24 cellular contexts compared by ENCODE assay signal in the genomic region with DNA sequence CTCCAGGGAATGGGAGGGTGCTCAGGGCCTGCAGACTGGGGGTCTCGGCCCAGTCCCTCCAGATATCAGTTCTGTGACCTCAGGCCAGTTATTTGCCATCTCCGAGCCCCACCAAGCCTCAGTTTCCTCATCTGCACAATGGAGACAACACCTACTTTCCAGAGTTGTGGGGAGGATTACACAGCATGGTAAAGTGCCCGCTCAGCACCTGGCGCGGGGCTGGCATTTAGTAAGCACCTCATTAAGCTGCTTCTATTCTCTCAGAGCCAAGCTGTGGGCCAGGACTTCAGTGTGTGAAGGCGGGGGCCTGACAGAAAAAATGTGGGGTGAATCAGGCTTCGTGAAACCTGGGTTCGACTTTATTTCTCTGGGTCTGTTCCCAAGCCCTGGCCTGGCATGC. TPM values are rescaled to one million over a fixed set of nuclear protein-coding genes. Genes with fewer than 3 reads are reported as not detected.
DNase-seq lines count a peak whose midpoint lies in the region; ATAC-seq and TF ChIP-seq lines count a peak whose summit lies in the region.
"Had no signal": no experiment of that assay in that cellular context is flagged by ENCODE, and none has a peak within 500 bp of the region (broad histone marks: within the 10 kb centered on the region; RNA-seq: fewer than 3 reads in every experiment).

No MANE protein-coding gene starts in this region.

- peaks cover 12% of the 10 kb centered on the region for H3K9me3 Mint-ChIP-seq in MCF 10A (ENCODE audit: unreplicated experiment)

- intact Hi-C loops in mammary epithelial cell (cut with micrococcal nuclease) (no loop called here), MCF 10A (cut with micrococcal nuclease) (no loop called here)

- H3K36me3 ChIP-seq in mammary epithelial cell (ENCODE audit: insufficient read depth, low read length) (peaks cover 6% of the 10 kb centered on the region), suprapubic skin (no peaks in the 10 kb centered on the region)
- H3K36me3 ChIP-seq: BE2C had no signal

- no peaks in the 10 kb centered on the region for H3K27me3 ChIP-seq in mammary epithelial cell (ENCODE audit: insufficient read depth, low read length)
- H3K27me3 ChIP-seq in foreskin keratinocyte, result no peaks in the 10 kb centered on the region
- H3K27me3 ChIP-seq in suprapubic skin, result no peaks in the 10 kb centered on the region
- H3K27me3 ChIP-seq: BE2C had no signal

- no peak overlapping the region for H3K27ac Mint-ChIP-seq in MCF 10A (ENCODE audit: low read depth, unreplicated experiment)
- H3K27ac Mint-ChIP-seq: CD14-positive monocyte, GM23338, H9 had no signal

- H3K4me3 ChIP-seq in mammary epithelial cell (replicated peaks in 1 of 3; ENCODE audit: insufficient read depth in 1 of 3, low read depth in 2 of 3, low read length in 3 of 3) (no peak overlapping the region), suprapubic skin (peak overlapping the region; percentile 68)
- H3K4me3 ChIP-seq: GM23338 had no signal

- CTCF ChIA-PET in mammary epithelial cell (lab: Charles Lee; ENCODE audit: low non-redundant PET) (no interaction called here), MCF 10A (lab: Yijun Ruan, JAX) (interaction anchor here (3.8 kb wide), 1 partner anchor 39 kb away, joined by 24 read pairs; no protein-coding TSS in a partner anchor), RWPE1 (lab: Yijun Ruan, JAX) (interaction anchor here (0.7 to 1.0 kb wide), 2 partner anchors 39 to 43 kb away, joined by 3 to 4 read pairs; no protein-coding TSS in a partner anchor)

- no peak for ATAC-seq in foreskin keratinocyte
- ATAC-seq: GM23338 had no signal

- TF ChIP-seq CTCF in mammary epithelial cell (conservative IDR thresholded peaks at IDR 0.05 in 1 of 2, IDR thresholded peaks at IDR 0.05 in 1 of 2; ENCODE audit: extremely low read depth in 1 of 2, insufficient read depth in 1 of 2, low read depth in 1 of 2, low read length in 2 of 2) (no peak), MCF 10A (IDR thresholded peaks at IDR 0.05; ENCODE audit: unreplicated experiment) (no peak), RWPE1 (conservative IDR thresholded peaks at IDR 0.05; ENCODE audit: low read depth) (no peak), foreskin keratinocyte (conservative IDR thresholded peaks at IDR 0.05) (no peak), suprapubic skin (IDR thresholded peaks at IDR 0.05) (no peak)

- H3K4me3 Mint-ChIP-seq in MCF 10A (ENCODE audit: unreplicated experiment), result no peak overlapping the region
- H3K4me3 Mint-ChIP-seq: CD14-positive monocyte; CD8-positive, alpha-beta memory T cell; GM23338; H9 had no signal

- TF ChIP-seq POLR2A in suprapubic skin (IDR thresholded peaks at IDR 0.05), result no peak

- H3K4me1 ChIP-seq in mammary epithelial cell (ENCODE audit: insufficient read depth, low read length) (peaks cover 45% of the 10 kb centered on the region), foreskin keratinocyte (peaks cover 23% of the 10 kb centered on the region), suprapubic skin (peaks cover 68% of the 10 kb centered on the region)
- H3K4me1 ChIP-seq: BE2C had no signal

- WGBS in mammary epithelial cell (ENCODE audit: low coverage, missing lambda C conversion rate), result 96% methylated on average over 8 of the region's 8 CpGs
- 53% methylated on average over 8 of the region's 8 CpGs for WGBS in suprapubic skin

- H3K27me3 Mint-ChIP-seq in MCF 10A (ENCODE audit: insufficient read depth, unreplicated experiment), result no peaks in the 10 kb centered on the region
- H3K27me3 Mint-ChIP-seq: CD8-positive, alpha-beta memory T cell had no signal

- peaks cover 86% of the 10 kb centered on the region for H3K79me2 ChIP-seq in mammary epithelial cell (ENCODE audit: insufficient read depth, low read length)

- no peaks in the 10 kb centered on the region for H4K20me1 ChIP-seq in mammary epithelial cell (ENCODE audit: insufficient read depth, low read length)

- TF ChIP-seq EP300 in suprapubic skin (IDR thresholded peaks at IDR 0.05), result no peak

- peaks cover 11% of the 10 kb centered on the region for H3K4me1 Mint-ChIP-seq in MCF 10A (ENCODE audit: insufficient read depth, unreplicated experiment)

- in situ Hi-C loops in mammary epithelial cell (cut with MboI; ENCODE audit: low sequenced_read_pairs in 2 of 2), result no loop called here

- H3K9ac ChIP-seq in mammary epithelial cell (ENCODE audit: insufficient read depth, low read length), result no peak overlapping the region

- H3K27ac ChIP-seq in mammary epithelial cell (ENCODE audit: insufficient read depth, low read depth, low read length) (peak overlapping the region; percentile 71), RWPE1 (peak overlapping the region; percentile 97), foreskin keratinocyte (peak overlapping the region; percentile 97), suprapubic skin (peak overlapping the region; percentile 88)
- H3K27ac ChIP-seq: 22Rv1 had no signal

- peak overlapping the region; percentile 99 for H3K4me2 ChIP-seq in mammary epithelial cell (ENCODE audit: insufficient read depth, low read depth, low read length)
- H3K4me2 ChIP-seq: GM23338 had no signal

- DNase-seq in mammary epithelial cell (no peak), MCF 10A (ENCODE audit: unreplicated experiment) (no peak), RWPE1 (ENCODE audit: low spot score) (no peak), foreskin keratinocyte (no peak), suprapubic skin (ENCODE audit: low spot score in 2 of 2) (no peak), DMS53 (lab: John Stamatoyannopoulos, UW) (no peak), NCI-H345 treated with DMSO at 0.1 percent for 48 hours (lab: John Stamatoyannopoulos, UW; ENCODE audit: unreplicated experiment) (no peak)
- DNase-seq in activated CD4-positive, alpha-beta T cell treated with anti-CD3 and anti-CD28 coated beads, Interleukin-2, amount 50 U/mL, for 1 hour, result no peak
- DNase-seq: ACHN; BE2C; CD8-positive, alpha-beta memory T cell; DMS 273 treated with DMSO at 0.1 percent for 48 hours; DMS79 treated with DMSO at 0.1 percent for 48 hours; GF-D8; H9; KG1; MM.1S; NCI-H2029; NCI-H446 treated with DMSO at 0.1 percent for 48 hours; NCI-H526; RPMI8226 had no signal

- dilution Hi-C loops in mammary epithelial cell (cut with HindIII; ENCODE audit: low sequenced_read_pairs), result no loop called here

- H2AFZ ChIP-seq in mammary epithelial cell (ENCODE audit: low read depth, low read length), result no peak overlapping the region
- H2AFZ ChIP-seq: GM23338 had no signal

- H3K9me3 ChIP-seq in mammary epithelial cell (replicated peaks; ENCODE audit: insufficient read depth, low read length), result no peaks in the 10 kb centered on the region
- no peaks in the 10 kb centered on the region for H3K9me3 ChIP-seq in suprapubic skin
- H3K9me3 ChIP-seq: BE2C had no signal

- no TSS peak for BruUV-seq in mammary epithelial cell (replicated peaks; lab: Mats Ljungman, UMichigan)
- no TSS peak for BruUV-seq in MCF 10A (replicated peaks; lab: Mats Ljungman, UMichigan)

- POLR2A ChIA-PET in MCF 10A (lab: Yijun Ruan, JAX) (no interaction called here), RWPE1 (lab: Yijun Ruan, JAX; ENCODE audit: low non-redundant PET) (no interaction called here)

- peaks cover 35% of the 10 kb centered on the region for H3K36me3 Mint-ChIP-seq in MCF 10A (ENCODE audit: insufficient read depth, unreplicated experiment)

RNA-seq across cellular contexts. Expression of a gene that starts 5.2 kb away (rescaled TPM):
- 10 to 100 TPM; 25.7 to 36.3 TPM for total RNA-seq in mammary epithelial cell
- polyA plus RNA-seq in mammary epithelial cell, result 17.4 TPM
- polyA minus RNA-seq in mammary epithelial cell, result 24.7 TPM
- 47.7 and 50.1 TPM in 2 replicates for total RNA-seq in MCF 10A (2022)
- total RNA-seq in foreskin keratinocyte, result 49.6 and 50.4 TPM in 2 replicates
- 25.0 and 26.2 TPM in 2 replicates for polyA plus RNA-seq in foreskin keratinocyte
- 100 to 1,000 TPM; 205 to 261 (median 210) TPM for total RNA-seq in suprapubic skin

RNA-seq across cellular contexts. Expression of a gene that starts 47.4 kb away (rescaled TPM):
- not detected for total RNA-seq in mammary epithelial cell
- polyA plus RNA-seq in mammary epithelial cell, result not detected
- not detected for polyA minus RNA-seq in mammary epithelial cell
- total RNA-seq in MCF 10A (2022), result not detected in 2 replicates
- 0.14 TPM in 2 replicates for total RNA-seq in foreskin keratinocyte
- 0.17 and 0.19 TPM in 2 replicates for polyA plus RNA-seq in foreskin keratinocyte
- 1 to 10 TPM; 1.1 to 3.1 (median 1.9) TPM for total RNA-seq in suprapubic skin
- polyA plus RNA-seq: GM23338 had no signal

RNA-seq across cellular contexts. Expression of a gene that starts 47.4 kb away (rescaled TPM):
- not detected for total RNA-seq in mammary epithelial cell
- polyA plus RNA-seq in mammary epithelial cell, result not detected
- polyA minus RNA-seq in mammary epithelial cell, result not detected
- total RNA-seq in MCF 10A (2022), result 0.15 and 0.16 TPM in 2 replicates
- 0.14 TPM in 1 of 2 replicates, not detected in the other for total RNA-seq in foreskin keratinocyte
- 0.06 TPM in 1 of 2 replicates, not detected in the other for polyA plus RNA-seq in foreskin keratinocyte
- total RNA-seq in suprapubic skin, result 1 to 10 TPM in 2 of 4 donors, under 1 TPM in 2; 0.31 to 1.5 (median 0.94) TPM
- total RNA-seq: CD8-positive, alpha-beta memory T cell; H9 had no signal
- polyA plus RNA-seq: CD8-positive, alpha-beta memory T cell; GM23338 had no signal
